13 cellular contexts compared by ENCODE assay signal in the genomic region with DNA sequence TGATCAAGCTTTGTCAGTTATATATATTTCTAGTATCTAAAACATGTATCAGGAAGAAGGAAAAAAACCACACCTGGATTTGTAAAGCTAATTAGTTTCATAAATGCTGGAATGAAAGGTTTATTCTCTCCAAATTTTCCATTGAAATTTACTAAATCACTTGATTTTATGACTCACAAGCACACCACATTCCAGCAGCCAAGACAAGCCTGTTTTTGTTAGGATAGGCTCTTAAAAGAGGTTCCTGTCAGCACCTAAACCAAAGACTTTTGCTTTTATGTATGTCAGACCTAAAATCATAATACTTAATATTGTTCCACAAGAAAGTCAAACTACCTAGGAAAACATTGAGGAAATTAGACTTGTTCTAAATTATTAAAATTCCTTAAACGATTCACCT.
A peak's percentile ranks its signal among the peaks of the same experiment; 100 is the strongest.
DNase-seq lines count a peak whose midpoint lies in the region; ATAC-seq and TF ChIP-seq lines count a peak whose summit lies in the region.
"Had no signal": no experiment of that assay in that cellular context is flagged by ENCODE, and none has a peak within 500 bp of the region (broad histone marks: within the 10 kb centered on the region; RNA-seq: fewer than 3 reads in every experiment).

No MANE protein-coding gene starts in this region.

- H3K27me3 ChIP-seq in right atrium auricular region (no peaks in the 10 kb centered on the region), thyroid gland (no peaks in the 10 kb centered on the region), lower lobe of right lung (ENCODE audit: low read depth) (no peaks in the 10 kb centered on the region)

- H3K4me1 ChIP-seq in right atrium auricular region (peaks cover 0 to 14% of the 10 kb centered on the region in 2 donors), thyroid gland (peaks cover 0 to 8% of the 10 kb centered on the region in 2 donors), lower lobe of right lung (no peaks in the 10 kb centered on the region)

- peaks cover 14% of the 10 kb centered on the region for H3K36me3 Mint-ChIP-seq in type B pancreatic cell

- no peaks in the 10 kb centered on the region for H3K4me1 Mint-ChIP-seq in type B pancreatic cell (ENCODE audit: unreplicated experiment)
- H3K4me1 Mint-ChIP-seq: naive thymus-derived CD4-positive, alpha-beta T cell had no signal

- peaks cover 15% of the 10 kb centered on the region for H3K36me3 ChIP-seq in right atrium auricular region
- no peaks in the 10 kb centered on the region for H3K36me3 ChIP-seq in thyroid gland
- H3K36me3 ChIP-seq in lower lobe of right lung: peaks cover 51% of the 10 kb centered on the region

- no peaks in the 10 kb centered on the region for H3K27me3 Mint-ChIP-seq in type B pancreatic cell
- H3K27me3 Mint-ChIP-seq: activated CD4-positive, alpha-beta memory T cell treated with anti-CD3 and anti-CD28 coated beads for 36 hours; dendritic cell treated with granulocyte-macrophage colony-stimulating factor and Interleukin-4, amounts not matched to agents 40 ng/mL and 50 ng/mL, for 4 days; naive thymus-derived CD4-positive, alpha-beta T cell had no signal

- H3K27ac ChIP-seq in right atrium auricular region: peak overlapping the region; percentile 15 to 43
- peak overlapping the region; percentile 26 to 59 (median 37) for H3K27ac ChIP-seq in thyroid gland
- no peak overlapping the region for H3K27ac ChIP-seq in lower lobe of right lung

- TF ChIP-seq POLR2A in thyroid gland (IDR thresholded peaks at IDR 0.05): no peak

- no peak for TF ChIP-seq CTCF in choroid plexus epithelial cell (conservative IDR thresholded peaks at IDR 0.05; ENCODE audit: low read depth, low read length)
- no peak for TF ChIP-seq CTCF in right atrium auricular region (IDR thresholded peaks at IDR 0.05)
- no peak for TF ChIP-seq CTCF in thyroid gland (IDR thresholded peaks at IDR 0.05)
- TF ChIP-seq CTCF in type B pancreatic cell (conservative IDR thresholded peaks at IDR 0.05): no peak
- TF ChIP-seq CTCF in lower lobe of right lung (IDR thresholded peaks at IDR 0.05): no peak
- TF ChIP-seq CTCF in GM10266 (IDR thresholded peaks at IDR 0.05; ENCODE audit: control insufficient read depth, insufficient read depth, low read depth, missing control alignments): no peak

- no peak overlapping the region for H3K27ac Mint-ChIP-seq in type B pancreatic cell
- H3K27ac Mint-ChIP-seq: activated CD4-positive, alpha-beta memory T cell treated with anti-CD3 and anti-CD28 coated beads for 36 hours; dendritic cell treated with granulocyte-macrophage colony-stimulating factor and Interleukin-4, amounts not matched to agents 40 ng/mL and 50 ng/mL, for 4 days had no signal

- no peaks in the 10 kb centered on the region for H3K9me3 Mint-ChIP-seq in type B pancreatic cell
- H3K9me3 Mint-ChIP-seq: activated CD4-positive, alpha-beta memory T cell treated with anti-CD3 and anti-CD28 coated beads for 36 hours; dendritic cell treated with granulocyte-macrophage colony-stimulating factor and Interleukin-4, amounts not matched to agents 40 ng/mL and 50 ng/mL, for 4 days; naive thymus-derived CD4-positive, alpha-beta T cell had no signal

- intact Hi-C loops in thyroid gland (cut with DNase I) (no loop called here), lower lobe of right lung (cut with DNase I) (no loop called here)

- WGBS in thyroid gland, 2 donors: 77 to 85% methylated on average over 1 of the region's 1 CpG

- no peak for ATAC-seq in lower lobe of right lung
- ATAC-seq: naive thymus-derived CD4-positive, alpha-beta T cell had no signal

- H3K9me3 ChIP-seq in right atrium auricular region (no peaks in the 10 kb centered on the region), thyroid gland (no peaks in the 10 kb centered on the region), lower lobe of right lung (no peaks in the 10 kb centered on the region)

- H3K4me3 Mint-ChIP-seq in type B pancreatic cell: no peak overlapping the region
- H3K4me3 Mint-ChIP-seq: activated CD4-positive, alpha-beta memory T cell treated with anti-CD3 and anti-CD28 coated beads for 36 hours; dendritic cell treated with granulocyte-macrophage colony-stimulating factor and Interleukin-4, amounts not matched to agents 40 ng/mL and 50 ng/mL, for 4 days; naive thymus-derived CD4-positive, alpha-beta T cell had no signal

- DNase-seq in LHCN-M2 (ENCODE audit: low read depth): peak; percentile 56
- peak; percentile 90 for DNase-seq in choroid plexus epithelial cell (ENCODE audit: low read depth)
- no peak for DNase-seq in right atrium auricular region (ENCODE audit: low spot score)
- DNase-seq in thyroid gland: no peak
- no peak for DNase-seq in type B pancreatic cell (ENCODE audit: extremely low spot score, unreplicated experiment)
- no peak for DNase-seq in HT-29 (ENCODE audit: low spot score)
- no peak for DNase-seq in lower lobe of right lung
- no peak for DNase-seq in GM10266 (ENCODE audit: extremely low spot score)
- DNase-seq: activated CD4-positive, alpha-beta memory T cell treated with anti-CD3 and anti-CD28 coated beads for 36 hours; activated gamma-delta T cell; naive thymus-derived CD4-positive, alpha-beta T cell; NCI-H82 had no signal

- H3K4me3 ChIP-seq in choroid plexus epithelial cell (ENCODE audit: low read depth, low read length) (no peak overlapping the region), right atrium auricular region (no peak overlapping the region), thyroid gland (replicated peaks in 1 of 3) (no peak overlapping the region), lower lobe of right lung (no peak overlapping the region)

Comparison
In these comparisons a context has a peak if more than half of its experiments do, and no peak if none do; other contexts are left out.
1. DNase-seq: peak in LHCN-M2 (single experiment) and choroid plexus epithelial cell (single experiment); none in right atrium auricular region (single experiment), thyroid gland (0 of 2), type B pancreatic cell (single experiment), HT-29 (single experiment), lower lobe of right lung (single experiment) and GM10266 (single experiment).